9 cellular contexts compared by ENCODE assay signal in the genomic region with DNA sequence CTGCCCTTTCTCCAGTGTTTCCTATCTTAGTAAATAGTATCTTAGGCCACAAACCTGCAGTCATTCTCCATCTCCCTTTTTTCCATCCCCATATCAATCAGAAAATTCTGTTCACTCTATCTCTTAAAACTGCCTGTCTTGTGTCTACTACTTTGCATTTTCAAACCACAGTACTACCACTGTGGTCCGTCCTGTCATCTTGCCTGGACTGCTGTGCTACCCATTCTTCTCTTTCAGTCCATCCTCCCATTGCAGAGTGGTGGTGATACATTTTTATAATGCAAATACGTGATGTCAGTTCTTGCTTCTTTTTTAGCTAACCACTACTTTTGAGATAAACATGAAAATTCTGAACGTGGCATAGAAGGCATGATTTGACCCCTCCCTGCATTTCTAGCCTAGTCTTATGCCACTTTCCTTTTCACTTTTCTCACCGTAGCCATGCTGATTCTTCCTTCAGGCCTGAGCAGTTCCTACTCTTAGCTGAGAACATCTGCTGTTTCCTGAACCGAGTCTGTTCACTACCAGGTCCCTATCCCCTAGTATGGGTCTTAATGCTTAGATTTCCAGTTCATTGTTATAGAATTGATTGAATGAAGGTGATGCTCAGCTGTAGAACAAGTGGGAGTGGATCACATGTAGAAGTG. TPM values are rescaled to one million over a fixed set of nuclear protein-coding genes. Genes with fewer than 3 reads are reported as not detected.
DNase-seq lines count a peak whose midpoint lies in the region; ATAC-seq and TF ChIP-seq lines count a peak whose summit lies in the region.
"Had no signal": no experiment of that assay in that cellular context is flagged by ENCODE, and none has a peak within 500 bp of the region (broad histone marks: within the 10 kb centered on the region; RNA-seq: fewer than 3 reads in every experiment).

No MANE protein-coding gene starts in this region.

- CTCF ChIA-PET in naive thymus-derived CD4-positive, alpha-beta T cell (lab: Charles Lee): interaction anchor here (1.0 to 1.7 kb wide), 2 partner anchors 15 to 42 kb away, joined by 3 read pairs; no protein-coding TSS in a partner anchor

- no peaks in the 10 kb centered on the region for H3K9me3 ChIP-seq in naive thymus-derived CD4-positive, alpha-beta T cell (ENCODE audit: control insufficient read depth in 2 of 3, low read length in 3 of 3)
- no peaks in the 10 kb centered on the region for H3K9me3 ChIP-seq in ascending aorta

- H3K27me3 Mint-ChIP-seq in naive thymus-derived CD4-positive, alpha-beta T cell: no peaks in the 10 kb centered on the region

- no peak overlapping the region for H3K27ac ChIP-seq in naive thymus-derived CD4-positive, alpha-beta T cell (ENCODE audit: low read depth, low read length)
- no peak overlapping the region for H3K27ac ChIP-seq in ascending aorta

- intact Hi-C loops in naive thymus-derived CD4-positive, alpha-beta T cell (cut with micrococcal nuclease): no loop called here
- intact Hi-C loops in ascending aorta (cut with DNase I): no loop called here

- H3K4me1 ChIP-seq in naive thymus-derived CD4-positive, alpha-beta T cell (ENCODE audit: control insufficient read depth in 2 of 2, insufficient read depth in 2 of 2, low read length in 2 of 2): peaks cover 0 to 6% of the 10 kb centered on the region in 2 donors
- no peaks in the 10 kb centered on the region for H3K4me1 ChIP-seq in ascending aorta

- peaks cover 25 to 86% (median 68%) of the 10 kb centered on the region in 7 donors for H3K4me1 Mint-ChIP-seq in naive thymus-derived CD4-positive, alpha-beta T cell

- POLR2A ChIA-PET in naive thymus-derived CD4-positive, alpha-beta T cell (lab: Charles Lee): no interaction called here

- peak overlapping the region in 7 of 9 donors; percentile 28 to 79 (median 57) for H3K27ac Mint-ChIP-seq in naive thymus-derived CD4-positive, alpha-beta T cell

- peak overlapping the region in 6 of 10 donors; percentile 1 to 34 (median 18) for H3K4me3 Mint-ChIP-seq in naive thymus-derived CD4-positive, alpha-beta T cell

- ATAC-seq in GM18868 (IDR thresholded peaks at IDR 0.05; ENCODE audit: unreplicated experiment) (peak; percentile 77), GM21825 (IDR thresholded peaks at IDR 0.05; ENCODE audit: unreplicated experiment) (peak; percentile 90), HG03521 (IDR thresholded peaks at IDR 0.05; ENCODE audit: unreplicated experiment) (peak; percentile 67)
- ATAC-seq in naive thymus-derived CD4-positive, alpha-beta T cell: peak; percentile 34

- DNase-seq in naive thymus-derived CD4-positive, alpha-beta T cell: no peak
- no peak for DNase-seq in ascending aorta (ENCODE audit: low spot score in 2 of 2)
- DNase-seq in SKM-1 treated with dmso at 0.1 percent for 144 hours (lab: John Stamatoyannopoulos, UW; ENCODE audit: unreplicated experiment): no peak
- DNase-seq in activated CD4-positive, CD25-positive, alpha-beta regulatory T cell (lab: John Stamatoyannopoulos, UW): no peak
- DNase-seq in NCI-H146 treated with DMSO at 0.1 percent for 48 hours (lab: John Stamatoyannopoulos, UW; ENCODE audit: unreplicated experiment): no peak
- DNase-seq: posterior cingulate gyrus had no signal

- H3K36me3 ChIP-seq in naive thymus-derived CD4-positive, alpha-beta T cell (ENCODE audit: control insufficient read depth in 2 of 3, insufficient read depth in 3 of 3, low read length in 3 of 3): no peaks in the 10 kb centered on the region
- no peaks in the 10 kb centered on the region for H3K36me3 ChIP-seq in ascending aorta

- no peaks in the 10 kb centered on the region for H3K9me3 Mint-ChIP-seq in naive thymus-derived CD4-positive, alpha-beta T cell

- no peak overlapping the region for H3K4me3 ChIP-seq in naive thymus-derived CD4-positive, alpha-beta T cell (ENCODE audit: low read length)
- H3K4me3 ChIP-seq in ascending aorta: no peak overlapping the region

- peaks cover 0 to 3% (median 0%) of the 10 kb centered on the region in 5 donors for H3K36me3 Mint-ChIP-seq in naive thymus-derived CD4-positive, alpha-beta T cell

- no peaks in the 10 kb centered on the region for H3K27me3 ChIP-seq in naive thymus-derived CD4-positive, alpha-beta T cell (ENCODE audit: control insufficient read depth in 2 of 2, insufficient read depth in 2 of 2, low read length in 2 of 2)
- H3K27me3 ChIP-seq in ascending aorta: no peaks in the 10 kb centered on the region

- TF ChIP-seq CTCF in ascending aorta (IDR thresholded peaks at IDR 0.05): no peak

RNA-seq across cellular contexts. Expression of gene TBPL1, which starts 13.8 kb away (rescaled TPM):
- total RNA-seq in naive thymus-derived CD4-positive, alpha-beta T cell: 10 to 100 TPM; 21.0 to 34.7 (median 25.4) TPM
- 10 to 100 TPM; 48.5 to 51.2 TPM for polyA plus RNA-seq in naive thymus-derived CD4-positive, alpha-beta T cell
- 23.1 TPM for total RNA-seq in ascending aorta

Comparison
In these comparisons a context has a peak if more than half of its experiments do, and no peak if none do; other contexts are left out.
1. ATAC-seq: peak in every context shown above with its lines; median percentile 90 in GM21825; 77 in GM18868; 67 in HG03521; 34 in naive thymus-derived CD4-positive, alpha-beta T cell.